11 cellular contexts compared by ENCODE assay signal in genomic region chr15:83115831-83116565, GRCh38. TPM values are rescaled to one million over a fixed set of nuclear protein-coding genes. Genes with fewer than 3 reads are reported as not detected.
A peak's percentile ranks its signal among the peaks of the same experiment; 100 is the strongest.
DNase-seq lines count a peak whose midpoint lies in the region; ATAC-seq, FAIRE-seq and TF ChIP-seq lines count a peak whose summit lies in the region.
"Had no signal": no experiment of that assay in that cellular context is flagged by ENCODE, and none has a peak within 500 bp of the region (broad histone marks: within the 10 kb centered on the region; RNA-seq: fewer than 3 reads in every experiment).

No MANE protein-coding gene starts in this region.

- H3K4me1 ChIP-seq in GM12878 (ENCODE audit: control insufficient read depth, insufficient read depth, low read length) (peaks cover 13% of the 10 kb centered on the region), stomach (no peaks in the 10 kb centered on the region)

- no peaks in the 10 kb centered on the region for H3K4me1 Mint-ChIP-seq in T-cell

- H3K4me3 ChIP-seq in GM12878 (no peak overlapping the region), stomach (no peak overlapping the region)

- H3K9me3 ChIP-seq in GM12878 (replicated peaks; ENCODE audit: control insufficient read depth, insufficient read depth, low read length) (no peaks in the 10 kb centered on the region), stomach (no peaks in the 10 kb centered on the region)

- peak; percentile 88 for FAIRE-seq in GM12878 (lab: Jason Lieb, UNC)

- ATAC-seq in GM18520 (IDR thresholded peaks at IDR 0.05; ENCODE audit: unreplicated experiment) (peak; percentile 78), GM21381 (IDR thresholded peaks at IDR 0.05; ENCODE audit: unreplicated experiment) (peak; percentile 79), HG03060 (IDR thresholded peaks at IDR 0.05; ENCODE audit: low read depth, unreplicated experiment) (peak; percentile 90), GM12878 (peak; percentile 93), T-cell (replicated peaks in 1 of 4) (no peak)
- ATAC-seq: SK-N-SH treated with all-trans-retinoic acid at 6 μM for 48 hours had no signal

- intact Hi-C loops in GM12878 (cut with micrococcal nuclease; ENCODE audit: unreplicated experiment): loop anchor here (5.0 kb wide), 1 partner anchor 81 kb away; no protein-coding TSS in a partner anchor
- intact Hi-C loops in stomach (cut with DNase I; ENCODE audit: low total_unique reads): no loop called here

- H3K9ac ChIP-seq in GM12878 (ENCODE audit: control insufficient read depth, insufficient read depth, low read length): no peak overlapping the region

- no peak overlapping the region; the same call in 1 of the 2 replicates for H2AFZ ChIP-seq in GM12878 (ENCODE audit: control insufficient read depth, low read depth, low read length)

- TF ChIP-seq POLR2A in GM12878 (IDR thresholded peaks at IDR 0.05; ENCODE audit: low read depth, low read length): no peak
- TF ChIP-seq POLR2A in stomach (IDR thresholded peaks at IDR 0.05): no peak

- DNase-seq in GM12878 (ENCODE audit: low read depth, low spot score) (peak; percentile 56), EL (no peak), stomach (no peak), T-cell (no peak)
- DNase-seq: MV-4-11, NCI-H2227 treated with DMSO at 0.1 percent for 48 hours had no signal

- in situ Hi-C loops in GM12878 (cut with MboI): no loop called here

- no peaks in the 10 kb centered on the region for H4K20me1 ChIP-seq in GM12878 (ENCODE audit: control insufficient read depth, insufficient read depth)

- peaks cover 0 to 1% of the 10 kb centered on the region in 2 experiments; a peak in 2 of 4 replicates for H3K36me3 ChIP-seq in GM12878 (ENCODE audit: control insufficient read depth in 2 of 2, insufficient read depth in 2 of 2, low read length in 1 of 2)
- H3K36me3 ChIP-seq in stomach: peaks cover 0 to 17% (median 3%) of the 10 kb centered on the region in 4 donors

- no peak overlapping the region for H3K4me3 Mint-ChIP-seq in T-cell
- H3K4me3 Mint-ChIP-seq: CD14-positive monocyte had no signal

- H3K27ac Mint-ChIP-seq in T-cell: no peak overlapping the region

- H3K4me2 ChIP-seq in GM12878 (ENCODE audit: control insufficient read depth, insufficient read depth): peak overlapping the region; percentile 51

- no peak for TF ChIP-seq CTCF in GM12878 (IDR thresholded peaks at IDR 0.05 in 2 of 3, conservative IDR thresholded peaks at IDR 0.05 in 1 of 3; ENCODE audit: control insufficient read depth in 2 of 3, extremely low read depth in 1 of 3, insufficient read depth in 1 of 3, low read depth in 3 of 3, low read length in 3 of 3)
- no peak for TF ChIP-seq CTCF in stomach (IDR thresholded peaks at IDR 0.05)

- RAD21 ChIA-PET in GM12878 (lab: Charles Lee; ENCODE audit: unreplicated experiment): no interaction called here

- TF ChIP-seq EP300 in GM12878 (IDR thresholded peaks at IDR 0.05; ENCODE audit: borderline replicate concordance in 1 of 2, control insufficient read depth in 1 of 2, low read depth in 2 of 2, low read length in 2 of 2): peak; percentile 33 to 85; a peak in 3 of 4 replicates
- no peak for TF ChIP-seq EP300 in stomach (IDR thresholded peaks at IDR 0.05)

- no peak for TF ChIP-seq RAD21 in GM12878 (IDR thresholded peaks at IDR 0.05; ENCODE audit: insufficient read depth, low read depth, low read length)

- SMC1A ChIA-PET in GM12878 (lab: Charles Lee; ENCODE audit: uncharacterized antibody, unreplicated experiment): interaction anchor here (1.4 kb wide), 1 partner anchor 9 kb away, joined by 3 read pairs; no protein-coding TSS in a partner anchor

- H3K27ac ChIP-seq in GM12878 (ENCODE audit: control insufficient read depth, insufficient read depth) (no peak overlapping the region), stomach (no peak overlapping the region)

- BruUV-seq in GM12878 (replicated peaks; lab: Mats Ljungman, UMichigan): no TSS peak

- no peaks in the 10 kb centered on the region for H3K27me3 ChIP-seq in GM12878 (replicated peaks in 1 of 2; ENCODE audit: control insufficient read depth in 2 of 2, insufficient read depth in 2 of 2, low read length in 1 of 2)
- H3K27me3 ChIP-seq in stomach: peaks cover 0 to under 1% (median 0%) of the 10 kb centered on the region in 3 donors

- CTCF ChIA-PET in GM12878 (lab: Yijun Ruan, JAX) (no interaction called here), T-cell (lab: Charles Lee) (no interaction called here)

- POLR2A ChIA-PET in GM12878 (lab: Charles Lee): interaction anchor here (1.0 kb wide), 1 partner anchor 49 kb away, joined by 3 read pairs; the partner anchor contains the start of gene BTBD1
- POLR2A ChIA-PET in T-cell (lab: Charles Lee): no interaction called here

- no peaks in the 10 kb centered on the region for H3K9me3 Mint-ChIP-seq in T-cell

- 14% methylated on average over 11 of the region's 11 CpGs for WGBS in GM12878 (ENCODE audit: insufficient coverage, insufficient replicate concordance, low lambda C conversion rate, missing lambda C conversion rate)
- 84 to 89% (median 86%) methylated on average over 11 of the region's 11 CpGs for WGBS in stomach, 5 donors

- H3K27me3 Mint-ChIP-seq in T-cell: peaks cover 6 to 10% of the 10 kb centered on the region in 2 donors

- no peaks in the 10 kb centered on the region for H3K79me2 ChIP-seq in GM12878 (ENCODE audit: control insufficient read depth, insufficient read depth, low read length)

- H3K36me3 Mint-ChIP-seq in T-cell: no peaks in the 10 kb centered on the region

TF ChIP-seq in GM12878, 131 proteins besides CTCF, POLR2A, EP300 and RAD21 (continues in another document):
- TF ChIP-seq NFIC (IDR thresholded peaks at IDR 0.05; ENCODE audit: low read depth, low read length): no peak

RNA-seq across cellular contexts. Expression of gene TM6SF1, which starts 8.6 kb away (rescaled TPM):
- 0.81 and 0.98 TPM in 2 replicates for total RNA-seq in GM12878 (2013; cell fraction: nucleolus; rRNA removed)
- total RNA-seq in GM12878 (2014; rRNA removed) (0.56 and 0.98 TPM in 2 replicates), GM12878 (2014; rRNA removed; fragmentation: Illumina TruSeq; extraction: Trizol) (0.92 and 1.2 TPM in 2 replicates), GM12878 (2021) (1.1 and 1.2 TPM in 2 replicates), stomach (1 to 10 TPM in 2 of 5 donors, not detected in 3; 2.4 to 7.7 TPM), T-cell (1 to 10 TPM in 2 of 5 donors, under 1 TPM in 2, not detected in 1; 0.33 to 2.1 (median 0.84) TPM)
- 2.1 TPM for polyA plus RNA-seq in GM12878 (2011; ENCODE audit: low read depth)
- polyA plus RNA-seq in GM12878 (2011; rRNA removed) (1.1 and 1.3 TPM in 2 replicates), GM12878 (2014; fragmentation: Illumina TruSeq; extraction: Trizol) (0.82 and 1.1 TPM in 2 replicates), GM12878 (2014; fragmentation: Nextera tagmentation; extraction: Ambion mirVana) (1 to 10 TPM in 1 of 2 experiments, under 1 TPM in 1; 0.90 to 2.3 TPM), GM12878 (2014; rRNA removed) (0.78 and 0.84 TPM in 2 replicates), GM12878 (2016; fragmentation: Nextera tagmentation; extraction: Ambion mirVana) (1 to 10 TPM; 1.2 to 2.7 TPM), stomach (1 to 10 TPM in 2 of 3 donors, under 1 TPM in 1; 0.75 to 2.1 (median 1.1) TPM)
- 0.52 and 0.70 TPM in 2 replicates for polyA plus RNA-seq in GM12878 (2011; cell fraction: cytosol; rRNA removed)
- polyA plus RNA-seq in GM12878 (2011; cell fraction: nucleus; rRNA removed): 1.1 and 1.8 TPM in 2 replicates
- polyA plus RNA-seq in GM12878 (2012): 1.9 and 4.4 TPM in 2 replicates
- polyA minus RNA-seq in GM12878 (2011; rRNA and poly(A)+ RNA removed): 1.3 TPM in 1 of 2 replicates, not detected in the other
- not detected in 2 replicates for polyA minus RNA-seq in GM12878 (2011; cell fraction: cytosol; rRNA and poly(A)+ RNA removed)
- polyA minus RNA-seq in GM12878 (2011; cell fraction: nucleus; rRNA and poly(A)+ RNA removed): 0.60 and 0.86 TPM in 2 replicates

RNA-seq across cellular contexts. Expression of gene BTBD1, which starts 48.9 kb away (rescaled TPM):
- 81.8 and 91.0 TPM in 2 replicates for total RNA-seq in GM12878 (2013; cell fraction: nucleolus; rRNA removed)
- 90.4 and 92.4 TPM in 2 replicates for total RNA-seq in GM12878 (2014; rRNA removed)
- total RNA-seq in GM12878 (2014; rRNA removed; fragmentation: Illumina TruSeq; extraction: Trizol): 75.4 and 76.9 TPM in 2 replicates
- 62.0 and 70.8 TPM in 2 replicates for total RNA-seq in GM12878 (2021)
- polyA plus RNA-seq in GM12878 (2011; ENCODE audit: low read depth): 24.3 TPM
- polyA plus RNA-seq in GM12878 (2011; rRNA removed): 89.6 and 133 TPM in 2 replicates
- polyA plus RNA-seq in GM12878 (2011; cell fraction: cytosol; rRNA removed): 40.1 and 43.1 TPM in 2 replicates
- 33.3 and 35.5 TPM in 2 replicates for polyA plus RNA-seq in GM12878 (2011; cell fraction: nucleus; rRNA removed)
- 43.7 and 47.7 TPM in 2 replicates for polyA plus RNA-seq in GM12878 (2012)
- 77.0 and 87.6 TPM in 2 replicates for polyA plus RNA-seq in GM12878 (2014; fragmentation: Illumina TruSeq; extraction: Trizol)
- polyA plus RNA-seq in GM12878 (2014; fragmentation: Nextera tagmentation; extraction: Ambion mirVana): 10 to 100 TPM; 17.5 to 38.9 TPM
- polyA plus RNA-seq in GM12878 (2014; rRNA removed): 54.1 and 57.1 TPM in 2 replicates
- 10 to 100 TPM; 73.0 to 73.1 TPM for polyA plus RNA-seq in GM12878 (2016; fragmentation: Nextera tagmentation; extraction: Ambion mirVana)
- 60.2 and 93.3 TPM in 2 replicates for polyA minus RNA-seq in GM12878 (2011; rRNA and poly(A)+ RNA removed)
- 41.0 and 48.2 TPM in 2 replicates for polyA minus RNA-seq in GM12878 (2011; cell fraction: cytosol; rRNA and poly(A)+ RNA removed)
- polyA minus RNA-seq in GM12878 (2011; cell fraction: nucleus; rRNA and poly(A)+ RNA removed): 28.3 and 41.4 TPM in 2 replicates
- 10 to 100 TPM; 41.5 to 94.4 (median 61.8) TPM for total RNA-seq in stomach
- polyA plus RNA-seq in stomach: 10 to 100 TPM; 13.2 to 34.1 (median 20.3) TPM
- total RNA-seq in T-cell: 10 to 100 TPM; 34.8 to 38.4 (median 36.2) TPM

Comparison
In these comparisons a context has a peak if more than half of its experiments do, and no peak if none do; other contexts are left out.
1. ATAC-seq: peak in GM18520 (single experiment), GM21381 (single experiment), HG03060 (single experiment) and GM12878 (single experiment); none in T-cell (0 of 4).